ENCODE assay signal across 15 cellular contexts in genomic region chr14:52798826-52799225, GRCh38. TPM values are rescaled to one million over a fixed set of nuclear protein-coding genes. Genes with fewer than 3 reads are reported as not detected.
DNase-seq lines count a peak whose midpoint lies in the region; ATAC-seq and TF ChIP-seq lines count a peak whose summit lies in the region.
"Had no signal": no experiment of that assay in that cellular context is flagged by ENCODE, and none has a peak within 500 bp of the region (broad histone marks: within the 10 kb centered on the region; RNA-seq: fewer than 3 reads in every experiment).

No MANE protein-coding gene starts in this region.

- no peak overlapping the region for H3K14ac ChIP-seq in IMR-90 (replicated peaks; ENCODE audit: low read depth, low read length)

- 0 out of 2 replicates have a peak, but pooled peaks cover 2% of the 10 kb centered on the region for H3K9me1 ChIP-seq in IMR-90 (ENCODE audit: insufficient read depth, low read length)

- no peaks in the 10 kb centered on the region for H3K79me2 ChIP-seq in GM23338 (replicated peaks; ENCODE audit: insufficient read depth)

- H3K36me3 Mint-ChIP-seq in GM23338 (ENCODE audit: low read depth), result no peaks in the 10 kb centered on the region; the same call in 2 of the 3 replicates

- H2AK9ac ChIP-seq in IMR-90 (replicated peaks; ENCODE audit: low read depth, low read length, poor library complexity), result no peak overlapping the region

- no peak overlapping the region for H2BK5ac ChIP-seq in IMR-90 (ENCODE audit: low read depth, low read length, poor library complexity, severe bottlenecking)

- H3K27ac ChIP-seq in GM23338 (ENCODE audit: low read depth) (no peak overlapping the region), IMR-90 (ENCODE audit: insufficient read depth, low read length) (no peak overlapping the region), ascending aorta (peak overlapping the region; percentile 54 to 95), tibial artery (peak overlapping the region; percentile 11 to 39)
- H3K27ac ChIP-seq: C4-2B, GM23248 had no signal

- H4K5ac ChIP-seq in IMR-90 (ENCODE audit: low read depth, low read length), result no peak overlapping the region

- ATAC-seq in GM23338, result no peak
- ATAC-seq in IMR-90 (ENCODE audit: low read depth), result no peak

- H2BK120ac ChIP-seq in IMR-90 (ENCODE audit: low read depth, low read length), result no peak overlapping the region

- peak in 1 of 2 experiments; percentile 20; a peak in 2 of 4 replicates for TF ChIP-seq CTCF in GM23338 (conservative IDR thresholded peaks at IDR 0.05; ENCODE audit: low read depth in 2 of 2)
- no peak for TF ChIP-seq CTCF in IMR-90 (conservative IDR thresholded peaks at IDR 0.05; ENCODE audit: low read depth, low read length)
- TF ChIP-seq CTCF in ascending aorta (IDR thresholded peaks at IDR 0.05), result no peak
- TF ChIP-seq CTCF in tibial artery (IDR thresholded peaks at IDR 0.05), result no peak

- peak overlapping the region; percentile 32; the same call in 1 of the 2 replicates for H2AFZ ChIP-seq in GM23338
- H2AFZ ChIP-seq in IMR-90 (replicated peaks; ENCODE audit: low read length, poor library complexity), result no peak overlapping the region
- H2AFZ ChIP-seq: GM23248 had no signal

- dilution Hi-C loops in IMR-90 (cut with HindIII; ENCODE audit: low sequenced_read_pairs, unreplicated experiment), result no loop called here

- H2BK20ac ChIP-seq in IMR-90 (ENCODE audit: low read depth, low read length), result no peak overlapping the region

- no peak for DNase-seq in GM23338 (ENCODE audit: low spot score)
- DNase-seq in IMR-90, result no peak
- DNase-seq in ascending aorta (ENCODE audit: low spot score in 2 of 2), result no peak
- DNase-seq in tibial artery, result no peak
- DNase-seq in activated effector memory CD4-positive, alpha-beta T cell treated with anti-CD3 and anti-CD28 coated beads, Interleukin-2, amount 50 U/mL, for 16 hours, result no peak
- no peak for DNase-seq in EL
- DNase-seq in cerebellum (ENCODE audit: low spot score), result no peak
- DNase-seq: AML-193; Caco-2; CD4-positive, alpha-beta T cell; GF-D8; GM23248; H7; KG1 had no signal

- no peak for TF ChIP-seq POLR2A in IMR-90 (IDR thresholded peaks at IDR 0.05; ENCODE audit: low read depth, low read length)

- H3K9me3 ChIP-seq in IMR-90 (ENCODE audit: control insufficient read depth, insufficient read depth, low read length) (no peaks in the 10 kb centered on the region), ascending aorta (no peaks in the 10 kb centered on the region), tibial artery (no peaks in the 10 kb centered on the region)
- H3K9me3 ChIP-seq: Caco-2 had no signal

- POLR2A ChIA-PET in IMR-90 (lab: Charles Lee; ENCODE audit: unreplicated experiment), result no interaction called here

- no peaks in the 10 kb centered on the region for H3F3A ChIP-seq in GM23338 (replicated peaks; ENCODE audit: low read depth)

- H3K18ac ChIP-seq in IMR-90 (ENCODE audit: low read depth, low read length), result no peak overlapping the region

- H2BK15ac ChIP-seq in IMR-90 (ENCODE audit: low read depth, low read length), result no peak overlapping the region

- H3K36me3 ChIP-seq in GM23338 (ENCODE audit: insufficient read depth), result no peaks in the 10 kb centered on the region
- H3K36me3 ChIP-seq in IMR-90 (ENCODE audit: control insufficient read depth, insufficient read depth, low read length), result no peaks in the 10 kb centered on the region
- no peaks in the 10 kb centered on the region for H3K36me3 ChIP-seq in ascending aorta
- no peaks in the 10 kb centered on the region for H3K36me3 ChIP-seq in tibial artery

- no peak overlapping the region for H3K56ac ChIP-seq in IMR-90 (ENCODE audit: extremely low read depth, insufficient read depth, low read length)

- H3K4me3 ChIP-seq in GM23338, result no peak overlapping the region
- H3K4me3 ChIP-seq in IMR-90 (ENCODE audit: insufficient read depth, low read depth, low read length), result no peak overlapping the region
- H3K4me3 ChIP-seq in ascending aorta, result no peak overlapping the region
- H3K4me3 ChIP-seq in tibial artery, result no peak overlapping the region
- H3K4me3 ChIP-seq: GM23248 had no signal

- H3K79me1 ChIP-seq in IMR-90 (ENCODE audit: low read depth in 1 of 2, low read length in 2 of 2), result no peaks in the 10 kb centered on the region

- intact Hi-C loops in IMR-90 (cut with micrococcal nuclease) (no loop called here), ascending aorta (cut with DNase I) (loop anchor here (10.0 kb wide), 1 partner anchor 1156 kb away; the partner anchor contains the start of gene BMP4), tibial artery (cut with DNase I; ENCODE audit: low total_unique reads) (no loop called here)

- 94% methylated on average over 7 of the region's 15 CpGs; no CpG with 5 or more reads in 1 of the 2 experiments for WGBS in IMR-90 (ENCODE audit: extremely low coverage in 2 of 2, insufficient read length in 1 of 2), 2 experiments

- H3K27me3 ChIP-seq in GM23338 (ENCODE audit: insufficient read depth) (no peaks in the 10 kb centered on the region), IMR-90 (ENCODE audit: control insufficient read depth, insufficient read depth, low read length) (no peaks in the 10 kb centered on the region), ascending aorta (no peaks in the 10 kb centered on the region), tibial artery (no peaks in the 10 kb centered on the region)

- no TSS peak for BruUV-seq in IMR-90 (replicated peaks; lab: Mats Ljungman, UMichigan)

- no peak for TF ChIP-seq RAD21 in IMR-90 (IDR thresholded peaks at IDR 0.05; ENCODE audit: low read length)

- no peak overlapping the region for H4K8ac ChIP-seq in IMR-90 (ENCODE audit: low read depth in 2 of 2, low read length in 2 of 2)

- H3K9ac ChIP-seq in IMR-90 (ENCODE audit: low read depth, low read length), result no peak overlapping the region
- H3K9ac ChIP-seq: GM23248 had no signal

- no peaks in the 10 kb centered on the region for H3K4me1 Mint-ChIP-seq in GM23338

- H3K4me1 ChIP-seq in GM23338 (ENCODE audit: insufficient read depth), result no peaks in the 10 kb centered on the region
- H3K4me1 ChIP-seq in IMR-90 (ENCODE audit: control insufficient read depth, insufficient read depth, low read length), result peaks cover 7% of the 10 kb centered on the region; the same call in 1 of the 2 replicates
- H3K4me1 ChIP-seq in ascending aorta, result peaks cover 3 to 17% of the 10 kb centered on the region in 2 donors
- H3K4me1 ChIP-seq in tibial artery, result peaks cover 0 to 45% (median 0%) of the 10 kb centered on the region in 4 donors
- H3K4me1 ChIP-seq: Caco-2 had no signal

- CTCF ChIA-PET in IMR-90 (lab: Yijun Ruan, JAX), result no interaction called here

- H3K9me3 Mint-ChIP-seq in GM23338, result no peaks in the 10 kb centered on the region; the same call in 2 of the 3 replicates

- H3K27me3 Mint-ChIP-seq in GM23338 (ENCODE audit: insufficient read depth, low read depth, poor library complexity), result no peaks in the 10 kb centered on the region
- H3K27me3 Mint-ChIP-seq: CD4-positive, alpha-beta T cell had no signal

- no peak overlapping the region for H3K4me3 Mint-ChIP-seq in GM23338
- H3K4me3 Mint-ChIP-seq: CD4-positive, alpha-beta T cell had no signal

- H4K20me1 ChIP-seq in GM23338 (replicated peaks; ENCODE audit: insufficient read depth) (no peaks in the 10 kb centered on the region), IMR-90 (ENCODE audit: insufficient read depth, low read length) (no peaks in the 10 kb centered on the region)

- 0 out of 2 replicates have a peak overlapping the region, but pooled peaks have one; percentile 15 for H3K4ac ChIP-seq in IMR-90 (ENCODE audit: low read depth, low read length)

- H3K4me2 ChIP-seq in GM23338 (no peak overlapping the region), IMR-90 (ENCODE audit: low read depth, low read length) (no peak overlapping the region)

- H3K9me2 ChIP-seq in GM23338 (ENCODE audit: insufficient read depth), result no peaks in the 10 kb centered on the region

- H2AK5ac ChIP-seq in IMR-90 (ENCODE audit: low read depth, low read length), result no peak overlapping the region

- H4K91ac ChIP-seq in IMR-90 (ENCODE audit: insufficient read depth, low read depth, low read length), result no peak overlapping the region

- no peak overlapping the region for H3K23ac ChIP-seq in IMR-90 (ENCODE audit: low read depth, low read length)

- no peak overlapping the region for H3K27ac Mint-ChIP-seq in GM23338
- H3K27ac Mint-ChIP-seq: CD4-positive, alpha-beta T cell had no signal

- in situ Hi-C loops in IMR-90 (cut with MboI; ENCODE audit: low sequenced_read_pairs), result no loop called here

TF ChIP-seq in IMR-90, 13 proteins besides CTCF, POLR2A, EP300 and RAD21 (continues in another document):
- TF ChIP-seq RCOR1 (IDR thresholded peaks at IDR 0.05; ENCODE audit: insufficient replicate concordance, low read length) (no peak), BHLHE40 (IDR thresholded peaks at IDR 0.05; ENCODE audit: low read depth, low read length) (no peak), CHD1 (IDR thresholded peaks at IDR 0.05; ENCODE audit: low read depth, low read length) (no peak), ELK1 (IDR thresholded peaks at IDR 0.05; ENCODE audit: borderline replicate concordance, low read depth, low read length) (no peak), FOS (IDR thresholded peaks at IDR 0.05; ENCODE audit: low read depth, low read length) (no peak), MAZ (IDR thresholded peaks at IDR 0.05; ENCODE audit: borderline replicate concordance, low read depth, low read length) (no peak), CEBPB (IDR thresholded peaks at IDR 0.05; ENCODE audit: low read depth, low read length) (no peak)

RNA-seq across cellular contexts. Expression of gene GNPNAT1, which starts 7.4 kb away (rescaled TPM):
- total RNA-seq in GM23338 (2014; rRNA removed; shearing (Covaris generic)), result 67.9 and 68.7 TPM in 2 replicates
- polyA plus RNA-seq in GM23338 (2016; fragmentation: Nextera tagmentation; extraction: Ambion mirVana) (42.1 and 44.4 TPM in 2 replicates), IMR-90 (2012; rRNA removed) (22.6 and 30.5 TPM in 2 replicates)
- total RNA-seq in IMR-90 (2012; rRNA removed) (19.4 and 43.9 TPM in 2 replicates), ascending aorta (39.9 TPM), cerebellum (14.1 TPM)
- polyA plus RNA-seq in IMR-90 (2012; cell fraction: cytosol; rRNA removed), result 16.7 and 17.6 TPM in 2 replicates
- 5.9 and 10.6 TPM in 2 replicates for polyA plus RNA-seq in IMR-90 (2012; cell fraction: nucleus; rRNA removed; ENCODE audit: low replicate concordance)

Comparison
In these comparisons a context has a peak if more than half of its experiments do, and no peak if none do; other contexts are left out.
1. H3K27ac ChIP-seq: peak in ascending aorta (2 of 2) and tibial artery (2 of 2); none in GM23338 (single experiment) and IMR-90 (single experiment).